ENCODE assay signal across 8 cellular contexts in genomic region chr15:41661529-41662225, GRCh38. TPM values are rescaled to one million over a fixed set of nuclear protein-coding genes. Genes with fewer than 3 reads are reported as not detected.
DNase-seq lines count a peak whose midpoint lies in the region; ATAC-seq and TF ChIP-seq lines count a peak whose summit lies in the region.

No MANE protein-coding gene starts in this region.

- peak overlapping the region; percentile 97 for H3K27ac ChIP-seq in RWPE1

- TF ChIP-seq CTCF in RWPE1 (conservative IDR thresholded peaks at IDR 0.05; ENCODE audit: low read depth) (no peak), fibroblast of pulmonary artery (IDR thresholded peaks at IDR 0.05; ENCODE audit: low read length, missing control alignments) (no peak)

- H3K4me3 Mint-ChIP-seq in naive thymus-derived CD8-positive, alpha-beta T cell, result peak overlapping the region; percentile 83 to 99 (median 90)
- H3K4me3 Mint-ChIP-seq in stimulated activated effector memory CD8-positive, alpha-beta T cell treated with anti-CD3 and anti-CD28 coated beads, Interleukin-12 subunit alpha, Interleukin-12 subunit beta, amount 100 ng/mL, for 72 hours, result peak overlapping the region; percentile 97

- peaks cover 0 to 2% (median 0%) of the 10 kb centered on the region in 9 donors for H3K9me3 Mint-ChIP-seq in naive thymus-derived CD8-positive, alpha-beta T cell
- H3K9me3 Mint-ChIP-seq in stimulated activated effector memory CD8-positive, alpha-beta T cell treated with anti-CD3 and anti-CD28 coated beads, Interleukin-12 subunit alpha, Interleukin-12 subunit beta, amount 100 ng/mL, for 72 hours, result peaks cover 5% of the 10 kb centered on the region

- peak overlapping the region; percentile 66 for H3K4me3 ChIP-seq in fibroblast of pulmonary artery (replicated peaks; ENCODE audit: low read depth, low read length)

- no peaks in the 10 kb centered on the region for H3K36me3 Mint-ChIP-seq in naive thymus-derived CD8-positive, alpha-beta T cell
- H3K36me3 Mint-ChIP-seq in stimulated activated effector memory CD8-positive, alpha-beta T cell treated with anti-CD3 and anti-CD28 coated beads, Interleukin-12 subunit alpha, Interleukin-12 subunit beta, amount 100 ng/mL, for 72 hours, result peaks cover 19% of the 10 kb centered on the region

- DNase-seq in HuH-7.5 (ENCODE audit: low spot score), result peak; percentile 41
- DNase-seq in RWPE1 (ENCODE audit: low spot score), result peak; percentile 69
- peak; percentile 58 for DNase-seq in activated T-helper 9 cell treated with anti-CD3 and anti-CD28 coated beads, Interleukin-2, amount 50 U/mL, for 16 hours (ENCODE audit: low read depth)
- DNase-seq in fibroblast of pulmonary artery (ENCODE audit: low read depth), result peak; percentile 80
- peak; percentile 56 to 83 (median 70) for DNase-seq in naive thymus-derived CD8-positive, alpha-beta T cell
- DNase-seq in stimulated activated effector memory CD8-positive, alpha-beta T cell treated with anti-CD3 and anti-CD28 coated beads, Interleukin-12 subunit alpha, Interleukin-12 subunit beta, amount 100 ng/mL, for 72 hours (ENCODE audit: low spot score in 2 of 2), result peak; percentile 38 to 76

- no peaks in the 10 kb centered on the region for H3K27me3 Mint-ChIP-seq in naive thymus-derived CD8-positive, alpha-beta T cell

- H3K4me1 Mint-ChIP-seq in naive thymus-derived CD8-positive, alpha-beta T cell, result peaks cover 19 to 70% (median 58%) of the 10 kb centered on the region in 4 donors
- H3K4me1 Mint-ChIP-seq in stimulated activated effector memory CD8-positive, alpha-beta T cell treated with anti-CD3 and anti-CD28 coated beads, Interleukin-12 subunit alpha, Interleukin-12 subunit beta, amount 100 ng/mL, for 72 hours, result peaks cover 44% of the 10 kb centered on the region

- peak; percentile 34 for ATAC-seq in GM18907 (IDR thresholded peaks at IDR 0.05; ENCODE audit: unreplicated experiment)
- peak; percentile 40 for ATAC-seq in naive thymus-derived CD8-positive, alpha-beta T cell
- peak; percentile 11 for ATAC-seq in stimulated activated effector memory CD8-positive, alpha-beta T cell treated with anti-CD3 and anti-CD28 coated beads, Interleukin-12 subunit alpha, Interleukin-12 subunit beta, amount 100 ng/mL, for 72 hours
- no peak for ATAC-seq in GM21529 (IDR thresholded peaks at IDR 0.05; ENCODE audit: unreplicated experiment)

- peak overlapping the region; percentile 89 to 99 (median 95) for H3K27ac Mint-ChIP-seq in naive thymus-derived CD8-positive, alpha-beta T cell
- peak overlapping the region; percentile 99 for H3K27ac Mint-ChIP-seq in stimulated activated effector memory CD8-positive, alpha-beta T cell treated with anti-CD3 and anti-CD28 coated beads, Interleukin-12 subunit alpha, Interleukin-12 subunit beta, amount 100 ng/mL, for 72 hours

- CTCF ChIA-PET in RWPE1 (lab: Yijun Ruan, JAX), result interaction anchor here (1.4 kb wide), 1 partner anchor 57 kb away, joined by 3 read pairs; no protein-coding TSS in a partner anchor

- POLR2A ChIA-PET in RWPE1 (lab: Yijun Ruan, JAX; ENCODE audit: low non-redundant PET), result interaction anchor here (1.0 kb wide), 1 partner anchor 9 kb away, joined by 3 read pairs; no protein-coding TSS in a partner anchor
- POLR2A ChIA-PET in naive thymus-derived CD8-positive, alpha-beta T cell (lab: Charles Lee), result interaction anchor here (1.2 to 2.3 kb wide), 6 partner anchors 40 to 329 kb away, joined by 3 to 23 read pairs (median 4); partner anchors contain the start of genes NUSAP1, OIP5 and RPAP1

RNA-seq across cellular contexts. Expression of gene MGA, which starts 1.5 kb away (rescaled TPM):
- total RNA-seq in naive thymus-derived CD8-positive, alpha-beta T cell, result 10 to 100 TPM; 63.3 to 67.6 TPM
- polyA plus RNA-seq in naive thymus-derived CD8-positive, alpha-beta T cell, result 10 to 100 TPM; 12.2 to 20.6 (median 13.3) TPM
